ENCODE assay signal across 9 cellular contexts in genomic region chr14:35140718-35141581, GRCh38. TPM values are rescaled to one million over a fixed set of nuclear protein-coding genes. Genes with fewer than 3 reads are reported as not detected.
A peak's percentile ranks its signal among the peaks of the same experiment; 100 is the strongest.
DNase-seq lines count a peak whose midpoint lies in the region; ATAC-seq and TF ChIP-seq lines count a peak whose summit lies in the region.
"Had no signal": no experiment of that assay in that cellular context is flagged by ENCODE, and none has a peak within 500 bp of the region (broad histone marks: within the 10 kb centered on the region; RNA-seq: fewer than 3 reads in every experiment).

No MANE protein-coding gene starts in this region.

- H2AFZ ChIP-seq in HCT116 (ENCODE audit: low read depth, low read length, poor library complexity, severe bottlenecking) (no peak overlapping the region), SK-N-SH (ENCODE audit: low read depth) (no peak overlapping the region)

- H3K36me3 ChIP-seq in HCT116 (ENCODE audit: control insufficient read depth in 1 of 2, insufficient read depth in 2 of 2, low read length in 2 of 2) (no peaks in the 10 kb centered on the region), SK-N-SH (replicated peaks in 1 of 2; ENCODE audit: control insufficient read depth in 1 of 2, insufficient read depth in 2 of 2, low read length in 1 of 2) (peaks cover 5 to 20% of the 10 kb centered on the region in 2 experiments), left lung (peaks cover 0 to 3% of the 10 kb centered on the region in 2 donors)
- H3K36me3 ChIP-seq: SJCRH30 had no signal

- no peak for TF ChIP-seq EP300 in SK-N-SH (IDR thresholded peaks at IDR 0.05; ENCODE audit: borderline replicate concordance in 1 of 2, low read depth in 1 of 2, low read length in 1 of 2)

- peaks cover 16% of the 10 kb centered on the region for H3K36me3 Mint-ChIP-seq in activated CD4-positive, alpha-beta T cell treated with anti-CD3 and anti-CD28 coated beads for 36 hours (ENCODE audit: low read depth)

- H3K9me2 ChIP-seq in HCT116 (ENCODE audit: insufficient read depth) (no peaks in the 10 kb centered on the region), SK-N-SH (no peaks in the 10 kb centered on the region)

- H3K9ac ChIP-seq in HCT116 (ENCODE audit: low read length) (no peak overlapping the region), SK-N-SH (no peak overlapping the region)

- peak; percentile 55 for DNase-seq in CD1c-positive myeloid dendritic cell (ENCODE audit: extremely low spot score)
- no peak for DNase-seq in HCT116 (ENCODE audit: low read depth, low spot score)
- peak; percentile 45 for DNase-seq in SK-N-SH
- no peak for DNase-seq in left lung
- DNase-seq in activated CD4-positive, alpha-beta T cell treated with anti-CD3 and anti-CD28 coated beads for 36 hours = no peak
- no peak for DNase-seq in T-helper 9 cell
- no peak for DNase-seq in foreskin melanocyte

- H3K79me2 ChIP-seq in HCT116 (ENCODE audit: insufficient read depth, low read length) (no peaks in the 10 kb centered on the region; the same call in 1 of the 2 replicates), SK-N-SH (ENCODE audit: insufficient read depth) (peaks cover 9% of the 10 kb centered on the region; the same call in 1 of the 2 replicates)

- peaks cover 8% of the 10 kb centered on the region for H3F3A ChIP-seq in SK-N-SH (replicated peaks; ENCODE audit: insufficient read depth)

- BruUV-seq in HCT116 (replicated peaks; lab: Mats Ljungman, UMichigan) = no TSS peak

- H3K27ac ChIP-seq in HCT116 (ENCODE audit: low read depth, low read length) (no peak overlapping the region), SK-N-SH (ENCODE audit: low read depth in 2 of 2, low read length in 1 of 2) (no peak overlapping the region), left lung (no peak overlapping the region)
- H3K27ac ChIP-seq: SJCRH30 had no signal

- no peaks in the 10 kb centered on the region for H3K4me1 ChIP-seq in HCT116 (ENCODE audit: control insufficient read depth in 1 of 2, insufficient read depth in 2 of 2, low read length in 2 of 2)
- H3K4me1 ChIP-seq in SK-N-SH (ENCODE audit: control insufficient read depth in 1 of 2, insufficient read depth in 2 of 2, low read depth in 1 of 2, low read length in 1 of 2) = no peaks in the 10 kb centered on the region
- no peaks in the 10 kb centered on the region for H3K4me1 ChIP-seq in left lung
- H3K4me1 ChIP-seq: SJCRH30 had no signal

- TF ChIP-seq CTCF in HCT116 (IDR thresholded peaks at IDR 0.05 in 2 of 3, conservative IDR thresholded peaks at IDR 0.05 in 1 of 3; ENCODE audit: borderline replicate concordance in 1 of 3, insufficient read depth in 1 of 3, low read depth in 2 of 3, low read length in 2 of 3) (peak in 2 of 3 experiments; percentile 39 to 46; a peak in 3 of 6 replicates), SK-N-SH (IDR thresholded peaks at IDR 0.05) (peak; percentile 71), left lung (IDR thresholded peaks at IDR 0.05) (peak; percentile 28 to 38)

- intact Hi-C loops in HCT116 (cut with micrococcal nuclease) = loop anchor here (1.0 to 5.0 kb wide), 2 partner anchors 266 to 546 kb away; no protein-coding TSS in a partner anchor
- intact Hi-C loops in left lung (cut with DNase I) = loop anchor here in 1 of 2 donors (5.0 kb wide), 1 partner anchor 271 kb away; no protein-coding TSS in a partner anchor
- intact Hi-C loops in activated CD4-positive, alpha-beta T cell treated with anti-CD3 and anti-CD28 coated beads for 36 hours (cut with DNase I, micrococcal nuclease) = loop anchor here (1.0 to 5.0 kb wide), 8 partner anchors 86 to 281 kb away; no protein-coding TSS in a partner anchor

- RAD21 ChIA-PET in HCT116 (lab: Charles Lee; ENCODE audit: low non-redundant PET in 1 of 2, low total read pairs in 2 of 2, uncharacterized antibody in 2 of 2, unreplicated experiment in 2 of 2) = interaction anchor here (0.6 to 0.9 kb wide), 3 partner anchors 163 to 273 kb away, joined by 3 to 4 read pairs (median 3); no protein-coding TSS in a partner anchor

- WGBS in SK-N-SH (ENCODE audit: low lambda C conversion rate) = 100% methylated on average over 2 of the region's 2 CpGs

- no peaks in the 10 kb centered on the region; the same call in 1 of the 2 replicates for H4K20me1 ChIP-seq in HCT116 (ENCODE audit: insufficient read depth)
- no peaks in the 10 kb centered on the region for H4K20me1 ChIP-seq in SK-N-SH (ENCODE audit: insufficient read depth)

- no peak overlapping the region for H3K4me3 ChIP-seq in HCT116 (replicated peaks in 1 of 2; ENCODE audit: low read depth in 1 of 2, low read length in 2 of 2)
- H3K4me3 ChIP-seq in SK-N-SH (ENCODE audit: low read depth in 2 of 2, low read length in 1 of 2) = no peak overlapping the region
- H3K4me3 ChIP-seq in left lung = no peak overlapping the region
- H3K4me3 ChIP-seq: SJCRH30 had no signal

- no peaks in the 10 kb centered on the region for H3K9me3 ChIP-seq in HCT116 (ENCODE audit: control insufficient read depth in 1 of 2, insufficient read depth in 1 of 2, low read depth in 1 of 2, low read length in 2 of 2)
- H3K9me3 ChIP-seq in SK-N-SH = no peaks in the 10 kb centered on the region
- H3K9me3 ChIP-seq in left lung = no peaks in the 10 kb centered on the region
- H3K9me3 ChIP-seq: SJCRH30 had no signal

- POLR2A ChIA-PET in HCT116 (lab: Charles Lee) = interaction anchor here (0.6 to 1.5 kb wide), 2 partner anchors 14 to 573 kb away, joined by 3 read pairs; no protein-coding TSS in a partner anchor
- POLR2A ChIA-PET in SK-N-SH (lab: Yijun Ruan, JAX) = interaction anchor here (1.0 to 1.8 kb wide), 2 partner anchors 151 to 263 kb away, joined by 3 to 4 read pairs; partner anchors contain the start of genes NFKBIA and PSMA6
- POLR2A ChIA-PET in activated CD4-positive, alpha-beta T cell treated with anti-CD3 and anti-CD28 coated beads for 36 hours (lab: Charles Lee) = interaction anchor here (0.6 to 1.9 kb wide), 4 partner anchors 23 to 275 kb away, joined by 3 to 12 read pairs (median 6); no protein-coding TSS in a partner anchor

- CTCF ChIA-PET in HCT116 (lab: Charles Lee) = interaction anchor here (0.6 to 1.6 kb wide), 11 partner anchors 9 to 677 kb away, joined by 3 to 11 read pairs (median 5); partner anchors contain the start of gene NFKBIA
- CTCF ChIA-PET in SK-N-SH (lab: Yijun Ruan, JAX) = interaction anchor here (0.6 to 10.4 kb wide), 44 partner anchors 9 to 1693 kb away, joined by 3 to 102 read pairs (median 4); partner anchors contain the start of genes BRMS1L, INSM2, NFKBIA and PPP2R3C
- CTCF ChIA-PET in activated CD4-positive, alpha-beta T cell treated with anti-CD3 and anti-CD28 coated beads for 36 hours (lab: Charles Lee) = interaction anchor here (0.6 to 16.5 kb wide), 38 partner anchors 10 to 548 kb away, joined by 3 to 260 read pairs (median 5); partner anchors contain the start of genes NFKBIA, PPP2R3C and PSMA6

- H3K4me1 Mint-ChIP-seq in activated CD4-positive, alpha-beta T cell treated with anti-CD3 and anti-CD28 coated beads for 36 hours = peaks cover 14% of the 10 kb centered on the region

- no peaks in the 10 kb centered on the region for H3K27me3 Mint-ChIP-seq in activated CD4-positive, alpha-beta T cell treated with anti-CD3 and anti-CD28 coated beads for 36 hours

- no peaks in the 10 kb centered on the region for H3K27me3 ChIP-seq in HCT116 (ENCODE audit: insufficient read depth, low read length)
- H3K27me3 ChIP-seq in SK-N-SH (ENCODE audit: insufficient read depth) = no peaks in the 10 kb centered on the region
- H3K27me3 ChIP-seq in left lung = no peaks in the 10 kb centered on the region
- H3K27me3 ChIP-seq: SJCRH30 had no signal

- H3K4me3 Mint-ChIP-seq in activated CD4-positive, alpha-beta T cell treated with anti-CD3 and anti-CD28 coated beads for 36 hours = no peak overlapping the region

- ATAC-seq in HCT116 = no peak
- peak; percentile 70 for ATAC-seq in left lung
- ATAC-seq in GM18520 (IDR thresholded peaks at IDR 0.05; ENCODE audit: unreplicated experiment) = no peak
- no peak for ATAC-seq in activated CD4-positive, alpha-beta T cell treated with anti-CD3 and anti-CD28 coated beads for 36 hours

- no peaks in the 10 kb centered on the region for H3K9me3 Mint-ChIP-seq in activated CD4-positive, alpha-beta T cell treated with anti-CD3 and anti-CD28 coated beads for 36 hours (ENCODE audit: low read depth)

- TF ChIP-seq POLR2A in HCT116 (IDR thresholded peaks at IDR 0.05; ENCODE audit: borderline replicate concordance, extremely low read depth, insufficient read depth, insufficient read length) = no peak

- H3K27ac Mint-ChIP-seq in activated CD4-positive, alpha-beta T cell treated with anti-CD3 and anti-CD28 coated beads for 36 hours = no peak overlapping the region

- H3K4me2 ChIP-seq in HCT116 (ENCODE audit: low read length) (no peak overlapping the region), SK-N-SH (no peak overlapping the region)

- peak; percentile 60 for TF ChIP-seq RAD21 in HCT116 (IDR thresholded peaks at IDR 0.05; ENCODE audit: low read depth)
- peak; percentile 69 for TF ChIP-seq RAD21 in SK-N-SH (IDR thresholded peaks at IDR 0.05; ENCODE audit: low read length)

TF ChIP-seq in HCT116, 20 proteins besides CTCF, POLR2A, EP300 and RAD21:
- TF ChIP-seq JUND (IDR thresholded peaks at IDR 0.05) = no peak

TF ChIP-seq in SK-N-SH, 30 proteins besides CTCF, POLR2A, EP300 and RAD21:
- TF ChIP-seq SMC3 (IDR thresholded peaks at IDR 0.05; ENCODE audit: low read depth, low read length) = peak; percentile 33; the same call in 1 of the 2 replicates
- no peak for TF ChIP-seq FOSL2 (IDR thresholded peaks at IDR 0.05; ENCODE audit: borderline replicate concordance, low read depth)
- TF ChIP-seq MEF2A (IDR thresholded peaks at IDR 0.05; ENCODE audit: borderline replicate concordance, low read depth) = no peak
- TF ChIP-seq TAF1 (IDR thresholded peaks at IDR 0.05; ENCODE audit: borderline replicate concordance, low read depth, low read length) = no peak
- TF ChIP-seq JUND (IDR thresholded peaks at IDR 0.05) = no peak
- TF ChIP-seq RXRA (IDR thresholded peaks at IDR 0.05; ENCODE audit: borderline replicate concordance, low read depth) = no peak
- no peak for TF ChIP-seq NRF1 (IDR thresholded peaks at IDR 0.05; ENCODE audit: low read depth, low read length)

RNA-seq across cellular contexts. Expression of gene PRORP, which starts 18.6 kb away (rescaled TPM):
- total RNA-seq in HCT116 (2021; ENCODE audit: unreplicated experiment) = 28.0 TPM
- 12.7 and 13.7 TPM in 2 replicates for polyA plus RNA-seq in HCT116 (2012)
- 17.9 and 19.0 TPM in 2 replicates for polyA plus RNA-seq in SK-N-SH (2012; rRNA removed)
- 16.6 and 17.5 TPM in 2 replicates for polyA plus RNA-seq in SK-N-SH (2012; cell fraction: cytosol; rRNA removed)
- polyA plus RNA-seq in SK-N-SH (2012; cell fraction: nucleus; rRNA removed) = 64.0 and 69.9 TPM in 2 replicates
- total RNA-seq in left lung = 10 to 100 TPM; 31.9 to 38.8 TPM
- 10 to 100 TPM; 37.3 to 51.1 TPM for total RNA-seq in activated CD4-positive, alpha-beta T cell treated with anti-CD3 and anti-CD28 coated beads for 36 hours

RNA-seq across cellular contexts. Expression of gene PPP2R3C, which starts 19.2 kb away (rescaled TPM):
- total RNA-seq in HCT116 (2021; ENCODE audit: unreplicated experiment) = 14.1 TPM
- polyA plus RNA-seq in HCT116 (2012) = 11.3 and 14.3 TPM in 2 replicates
- polyA plus RNA-seq in SK-N-SH (2012; rRNA removed) = 6.2 and 8.3 TPM in 2 replicates
- polyA plus RNA-seq in SK-N-SH (2012; cell fraction: cytosol; rRNA removed) = 11.4 and 15.3 TPM in 2 replicates
- 4.8 and 9.2 TPM in 2 replicates for polyA plus RNA-seq in SK-N-SH (2012; cell fraction: nucleus; rRNA removed)
- total RNA-seq in left lung = 10 to 100 TPM; 26.2 to 32.5 TPM
- total RNA-seq in activated CD4-positive, alpha-beta T cell treated with anti-CD3 and anti-CD28 coated beads for 36 hours = 10 to 100 TPM; 43.8 to 53.5 TPM

Comparison
In these comparisons a context has a peak if more than half of its experiments do, and no peak if none do; other contexts are left out.
1. DNase-seq: peak in CD1c-positive myeloid dendritic cell (single experiment) and SK-N-SH (single experiment); none in HCT116 (single experiment), left lung (0 of 2), activated CD4-positive, alpha-beta T cell treated with anti-CD3 and anti-CD28 coated beads for 36 hours (single experiment), T-helper 9 cell (single experiment) and foreskin melanocyte (single experiment).
2. Peak in every context shown above with its lines, with median percentiles within 50 percentile points of each other: CTCF ChIP-seq.